ENCODE assay signal across 19 cellular contexts in genomic region chr2:223537100-223537499, GRCh38.
A peak's percentile ranks its signal among the peaks of the same experiment; 100 is the strongest.
DNase-seq lines count a peak whose midpoint lies in the region; ATAC-seq and TF ChIP-seq lines count a peak whose summit lies in the region.
"Had no signal": no experiment of that assay in that cellular context is flagged by ENCODE, and none has a peak within 500 bp of the region (broad histone marks: within the 10 kb centered on the region; RNA-seq: fewer than 3 reads in every experiment).

No MANE protein-coding gene starts in this region.

- H3K27ac Mint-ChIP-seq in brain (peak overlapping the region; percentile 2 to 97 (median 93)), nephron (peak overlapping the region; percentile 6 to 65 (median 35))
- H3K27ac Mint-ChIP-seq: CD4-positive, alpha-beta memory T cell had no signal

- peaks cover 43% of the 10 kb centered on the region for H3K4me1 Mint-ChIP-seq in brain
- peaks cover 32% of the 10 kb centered on the region for H3K4me1 Mint-ChIP-seq in nephron
- H3K4me1 Mint-ChIP-seq: CD4-positive, alpha-beta memory T cell had no signal

- no peaks in the 10 kb centered on the region for H3K79me2 ChIP-seq in HCT116 (ENCODE audit: insufficient read depth, low read length)

- TF ChIP-seq CTCF in HCT116 (IDR thresholded peaks at IDR 0.05 in 2 of 3, conservative IDR thresholded peaks at IDR 0.05 in 1 of 3; ENCODE audit: borderline replicate concordance in 1 of 3, insufficient read depth in 1 of 3, low read depth in 2 of 3, low read length in 2 of 3) (no peak), brain (conservative IDR thresholded peaks at IDR 0.05) (no peak), nephron (IDR thresholded peaks at IDR 0.05; ENCODE audit: unreplicated experiment in 3 of 3) (no peak)

- no peak for TF ChIP-seq RAD21 in HCT116 (IDR thresholded peaks at IDR 0.05; ENCODE audit: low read depth)

- H2AFZ ChIP-seq in HCT116 (ENCODE audit: low read depth, low read length, poor library complexity, severe bottlenecking) = no peak overlapping the region

- CTCF ChIA-PET in HCT116 (lab: Charles Lee) = interaction anchor here (1.0 kb wide), 2 partner anchors 137 to 261 kb away, joined by 3 read pairs; no protein-coding TSS in a partner anchor

- no peaks in the 10 kb centered on the region for H4K20me1 ChIP-seq in HCT116 (ENCODE audit: insufficient read depth)
- H4K20me1 ChIP-seq: BLaER1 treated with 17β-estradiol and CSF1 and Interleukin-3, amounts not matched to agents 10 nM and 100 nM had no signal

- peak; percentile 44 for DNase-seq in NCI-H510A treated with DMSO at 0.1 percent for 48 hours (lab: John Stamatoyannopoulos, UW)
- no peak for DNase-seq in NCI-H510A (lab: John Stamatoyannopoulos, UW)
- no peak for DNase-seq in HCT116 (ENCODE audit: low read depth, low spot score)
- no peak for DNase-seq in pons (ENCODE audit: low spot score)
- DNase-seq: 8988T; Caco-2; CD4-positive, alpha-beta memory T cell; GDM1; GOT3; KG1; NCI-H1436 treated with DMSO at 0.1 percent for 48 hours; NCI-H1930; NCI-H524; NCI-H82 had no signal

- H3K27me3 ChIP-seq in HCT116 (ENCODE audit: insufficient read depth, low read length) = no peaks in the 10 kb centered on the region
- H3K27me3 ChIP-seq: BLaER1 treated with 17β-estradiol and CSF1 and Interleukin-3, amounts not matched to agents 10 nM and 100 nM had no signal

- H3K9me3 ChIP-seq in HCT116 (ENCODE audit: control insufficient read depth in 1 of 2, insufficient read depth in 1 of 2, low read depth in 1 of 2, low read length in 2 of 2) = no peaks in the 10 kb centered on the region
- H3K9me3 ChIP-seq: BLaER1 treated with 17β-estradiol and CSF1 and Interleukin-3, amounts not matched to agents 10 nM and 100 nM; Caco-2 had no signal

- peaks cover 4 to 51% of the 10 kb centered on the region in 2 experiments; a peak in 2 of 4 replicates for H3K36me3 ChIP-seq in HCT116 (ENCODE audit: control insufficient read depth in 1 of 2, insufficient read depth in 2 of 2, low read length in 2 of 2)
- H3K36me3 ChIP-seq: BLaER1 treated with 17β-estradiol and CSF1 and Interleukin-3, amounts not matched to agents 10 nM and 100 nM had no signal

- no peaks in the 10 kb centered on the region for H3K36me3 Mint-ChIP-seq in brain
- H3K36me3 Mint-ChIP-seq in nephron (ENCODE audit: low read depth) = no peaks in the 10 kb centered on the region
- H3K36me3 Mint-ChIP-seq: CD4-positive, alpha-beta memory T cell had no signal

- no TSS peak for BruUV-seq in HCT116 (replicated peaks; lab: Mats Ljungman, UMichigan)

- no peak for ATAC-seq in HCT116
- ATAC-seq in GM18909 (IDR thresholded peaks at IDR 0.05; ENCODE audit: poor library complexity, unreplicated experiment) = no peak
- ATAC-seq: Panc1 had no signal

- H3K9me3 Mint-ChIP-seq in brain (peaks cover 0 to 4% (median 0%) of the 10 kb centered on the region in 5 experiments), nephron (no peaks in the 10 kb centered on the region)

- H3K27me3 Mint-ChIP-seq in brain = no peaks in the 10 kb centered on the region
- peaks cover 3% of the 10 kb centered on the region for H3K27me3 Mint-ChIP-seq in nephron (ENCODE audit: low read depth)
- H3K27me3 Mint-ChIP-seq: CD4-positive, alpha-beta memory T cell had no signal

- H3K4me3 Mint-ChIP-seq in brain = peak overlapping the region in 1 of 5 experiments; percentile 8
- H3K4me3 Mint-ChIP-seq in nephron = no peak overlapping the region
- H3K4me3 Mint-ChIP-seq: CD4-positive, alpha-beta memory T cell had no signal

- H3K4me2 ChIP-seq in HCT116 (ENCODE audit: low read length) = 0 out of 2 replicates have a peak overlapping the region, but pooled peaks have one; percentile 25
- H3K4me2 ChIP-seq: BLaER1 treated with 17β-estradiol and CSF1 and Interleukin-3, amounts not matched to agents 10 nM and 100 nM had no signal

- RAD21 ChIA-PET in HCT116 (lab: Charles Lee; ENCODE audit: low non-redundant PET in 1 of 2, low total read pairs in 2 of 2, uncharacterized antibody in 2 of 2, unreplicated experiment in 2 of 2) = no interaction called here

- H3K9me2 ChIP-seq in HCT116 (ENCODE audit: insufficient read depth) = no peaks in the 10 kb centered on the region

- no peak overlapping the region for H3K9ac ChIP-seq in HCT116 (ENCODE audit: low read length)
- H3K9ac ChIP-seq: BLaER1 treated with 17β-estradiol and CSF1 and Interleukin-3, amounts not matched to agents 10 nM and 100 nM had no signal

- intact Hi-C loops in HCT116 (cut with micrococcal nuclease) = no loop called here

- no peak overlapping the region for H3K4me3 ChIP-seq in HCT116 (replicated peaks in 1 of 2; ENCODE audit: low read depth in 1 of 2, low read length in 2 of 2)
- H3K4me3 ChIP-seq: BLaER1 treated with 17β-estradiol and CSF1 and Interleukin-3, amounts not matched to agents 10 nM and 100 nM had no signal

- TF ChIP-seq POLR2A in HCT116 (IDR thresholded peaks at IDR 0.05; ENCODE audit: borderline replicate concordance, extremely low read depth, insufficient read depth, insufficient read length) = no peak

- H3K4me1 ChIP-seq in HCT116 (ENCODE audit: control insufficient read depth in 1 of 2, insufficient read depth in 2 of 2, low read length in 2 of 2) = peaks cover 39 to 50% of the 10 kb centered on the region in 2 experiments
- H3K4me1 ChIP-seq: BLaER1 treated with 17β-estradiol and CSF1 and Interleukin-3, amounts not matched to agents 10 nM and 100 nM; Caco-2 had no signal

- peak overlapping the region; percentile 84 for H3K27ac ChIP-seq in HCT116 (ENCODE audit: low read depth, low read length)
- H3K27ac ChIP-seq: BLaER1 treated with 17β-estradiol and CSF1 and Interleukin-3, amounts not matched to agents 10 nM and 100 nM had no signal

- POLR2A ChIA-PET in HCT116 (lab: Charles Lee) = interaction anchor here (1.8 kb wide), 1 partner anchor 21 kb away, joined by 4 read pairs; no protein-coding TSS in a partner anchor

TF ChIP-seq in HCT116, 20 proteins besides CTCF, POLR2A, EP300 and RAD21:
- TF ChIP-seq ELF1 (IDR thresholded peaks at IDR 0.05; ENCODE audit: borderline replicate concordance, low read depth) = no peak
- TF ChIP-seq, protein P1, sequence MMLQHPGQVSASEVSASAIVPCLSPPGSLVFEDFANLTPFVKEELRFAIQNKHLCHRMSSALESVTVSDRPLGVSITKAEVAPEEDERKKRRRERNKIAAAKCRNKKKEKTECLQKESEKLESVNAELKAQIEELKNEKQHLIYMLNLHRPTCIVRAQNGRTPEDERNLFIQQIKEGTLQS (IDR thresholded peaks at IDR 0.05) = no peak
- TF ChIP-seq CBX3 (IDR thresholded peaks at IDR 0.05; ENCODE audit: low read depth) = no peak
- no peak for TF ChIP-seq TCF7L2 (IDR thresholded peaks at IDR 0.05; ENCODE audit: borderline replicate concordance, extremely low read depth, insufficient read depth, insufficient read length)
- TF ChIP-seq YY1 (IDR thresholded peaks at IDR 0.05; ENCODE audit: extremely low read depth, insufficient replicate concordance, low read depth, low read length) = no peak
- TF ChIP-seq, protein P2, sequence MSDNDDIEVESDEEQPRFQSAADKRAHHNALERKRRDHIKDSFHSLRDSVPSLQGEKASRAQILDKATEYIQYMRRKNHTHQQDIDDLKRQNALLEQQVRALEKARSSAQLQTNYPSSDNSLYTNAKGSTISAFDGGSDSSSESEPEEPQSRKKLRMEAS (IDR thresholded peaks at IDR 0.05) = no peak
- TF ChIP-seq FOSL1 (IDR thresholded peaks at IDR 0.05; ENCODE audit: low read depth) = no peak
- TF ChIP-seq SP1 (IDR thresholded peaks at IDR 0.05; ENCODE audit: low read depth) = no peak
